In genomic region chr10:2957785-2958184, GRCh38 we compare ENCODE assay signal across 21 cellular contexts.
"Had no signal": no experiment of that assay in that cellular context is flagged by ENCODE, and none has a peak within 500 bp of the region (broad histone marks: within the 10 kb centered on the region; RNA-seq: fewer than 3 reads in every experiment).

No MANE protein-coding gene starts in this region.

- H3K27ac Mint-ChIP-seq: mesothelial cell of epicardium had no signal

- H3K4me3 ChIP-seq: coronary artery, dorsolateral prefrontal cortex, esophagus muscularis mucosa, gastroesophageal sphincter, heart left ventricle, left ventricle myocardium inferior, lower lobe of right lung, mucosa of descending colon had no signal

- DNase-seq: dermis blood vessel endothelial cell; dorsolateral prefrontal cortex; effector CD4-positive, alpha-beta T cell; effector memory CD4-positive, alpha-beta T cell; foreskin keratinocyte; heart left ventricle; hippocampal formation; kidney glomerular epithelial cell; left ventricle myocardium inferior; lower lobe of right lung; mesenchymal stem cell; mucosa of descending colon had no signal

- H3K27me3 ChIP-seq: foreskin keratinocyte had no signal

- H3K27ac ChIP-seq: coronary artery, dorsolateral prefrontal cortex, esophagus muscularis mucosa, foreskin keratinocyte, gastroesophageal sphincter, heart left ventricle, left ventricle myocardium inferior, lower lobe of right lung had no signal

- H3K36me3 Mint-ChIP-seq: mesothelial cell of epicardium had no signal

- H3K36me3 ChIP-seq: esophagus muscularis mucosa, gastroesophageal sphincter, heart left ventricle, left ventricle myocardium inferior, lower lobe of right lung had no signal

- H3K4me1 ChIP-seq: esophagus muscularis mucosa, foreskin keratinocyte, gastroesophageal sphincter, heart left ventricle, left ventricle myocardium inferior, lower lobe of right lung had no signal

- H3K4me3 Mint-ChIP-seq: mesothelial cell of epicardium had no signal

- ATAC-seq: foreskin keratinocyte, gastroesophageal sphincter, heart left ventricle, mucosa of descending colon had no signal

- H3K4me1 Mint-ChIP-seq: mesothelial cell of epicardium had no signal

- H3K9me3 ChIP-seq: left ventricle myocardium inferior, lower lobe of right lung, mucosa of descending colon had no signal

- FAIRE-seq: colon, endothelial cell of umbilical vein, frontal cortex, islet of Langerhans, keratinocyte had no signal
